9 cellular contexts compared by ENCODE assay signal in the genomic region with DNA sequence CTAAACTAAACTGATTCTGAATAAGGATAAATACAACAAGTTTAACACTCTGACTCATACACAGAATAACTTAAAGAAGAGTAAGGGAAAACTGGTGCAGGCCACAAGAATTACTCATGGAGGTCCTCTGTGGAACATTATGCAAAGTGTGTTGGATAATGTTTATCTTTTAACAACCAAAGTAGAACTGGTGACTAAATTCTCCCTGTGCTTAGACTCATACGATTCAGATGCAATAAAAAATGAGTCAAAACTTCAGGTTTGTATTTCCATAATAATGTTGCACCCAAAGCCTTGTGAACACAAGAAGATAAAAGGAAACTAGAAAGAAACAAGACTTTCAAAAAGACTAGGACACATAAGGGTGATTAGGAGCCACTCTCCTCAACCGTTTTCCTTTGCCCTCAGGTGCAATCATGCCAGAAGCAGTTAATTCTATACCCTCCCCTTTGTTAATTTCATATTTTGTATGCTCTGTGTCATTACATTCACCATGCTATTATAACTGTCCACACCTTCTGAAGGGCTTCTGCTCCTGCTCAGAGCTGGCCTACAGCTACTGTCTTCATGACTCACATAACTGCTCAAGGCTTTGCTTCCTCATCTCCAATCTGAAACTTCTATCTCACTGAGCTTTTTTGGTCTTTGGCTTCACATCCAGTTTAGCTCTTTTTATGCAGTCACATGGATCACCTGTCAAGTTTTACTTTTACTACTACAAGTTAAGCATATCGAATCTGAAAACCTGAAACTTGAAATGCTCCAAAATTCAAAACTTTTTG.
DNase-seq lines count a peak whose midpoint lies in the region; ATAC-seq, FAIRE-seq and TF ChIP-seq lines count a peak whose summit lies in the region.
"Had no signal": no experiment of that assay in that cellular context is flagged by ENCODE, and none has a peak within 500 bp of the region (broad histone marks: within the 10 kb centered on the region; RNA-seq: fewer than 3 reads in every experiment).

No MANE protein-coding gene starts in this region.

- CTCF ChIA-PET in naive thymus-derived CD4-positive, alpha-beta T cell (lab: Charles Lee) = no interaction called here

- 43 to 66% methylated on average over 3 of the region's 3 CpGs for WGBS in pancreas, 2 donors

- intact Hi-C loops in naive thymus-derived CD4-positive, alpha-beta T cell (cut with micrococcal nuclease) = no loop called here
- intact Hi-C loops in pancreas (cut with DNase I) = no loop called here

- H3K4me1 Mint-ChIP-seq in naive thymus-derived CD4-positive, alpha-beta T cell = no peaks in the 10 kb centered on the region

- no peaks in the 10 kb centered on the region for H3K36me3 Mint-ChIP-seq in naive thymus-derived CD4-positive, alpha-beta T cell

- no peak overlapping the region for H3K27ac Mint-ChIP-seq in naive thymus-derived CD4-positive, alpha-beta T cell

- DNase-seq in AG09319 (ENCODE audit: extremely low read depth, low read depth) (peak; percentile 57), M059J (ENCODE audit: low read depth) (peak; percentile 95), fibroblast of gingiva (ENCODE audit: low read depth) (peak; percentile 87), pancreas (no peak), NCI-H146 (lab: John Stamatoyannopoulos, UW) (no peak), T-helper 1 cell (no peak)
- no peak for DNase-seq in naive thymus-derived CD4-positive, alpha-beta T cell

- no peaks in the 10 kb centered on the region for H3K27me3 ChIP-seq in naive thymus-derived CD4-positive, alpha-beta T cell (ENCODE audit: control insufficient read depth in 2 of 2, insufficient read depth in 2 of 2, low read length in 2 of 2)
- no peaks in the 10 kb centered on the region for H3K27me3 ChIP-seq in pancreas

- peaks cover 0 to 8% (median 3%) of the 10 kb centered on the region in 11 donors for H3K9me3 Mint-ChIP-seq in naive thymus-derived CD4-positive, alpha-beta T cell

- H3K4me1 ChIP-seq in naive thymus-derived CD4-positive, alpha-beta T cell (ENCODE audit: control insufficient read depth in 2 of 2, insufficient read depth in 2 of 2, low read length in 2 of 2) = no peaks in the 10 kb centered on the region
- no peaks in the 10 kb centered on the region for H3K4me1 ChIP-seq in pancreas

- no peak overlapping the region for H3K27ac ChIP-seq in naive thymus-derived CD4-positive, alpha-beta T cell (ENCODE audit: low read depth, low read length)
- H3K27ac ChIP-seq in pancreas = no peak overlapping the region
- H3K27ac ChIP-seq: skin epidermis had no signal

- FAIRE-seq in pancreas (lab: Jason Lieb, UNC) = no peak

- no peak overlapping the region for H3K4me3 ChIP-seq in naive thymus-derived CD4-positive, alpha-beta T cell (ENCODE audit: low read length)
- no peak overlapping the region for H3K4me3 ChIP-seq in pancreas
- H3K4me3 ChIP-seq: skin epidermis had no signal

- H3K36me3 ChIP-seq in naive thymus-derived CD4-positive, alpha-beta T cell (ENCODE audit: control insufficient read depth in 2 of 3, insufficient read depth in 3 of 3, low read length in 3 of 3) = no peaks in the 10 kb centered on the region
- no peaks in the 10 kb centered on the region for H3K36me3 ChIP-seq in pancreas

- no peaks in the 10 kb centered on the region for H3K9me3 ChIP-seq in naive thymus-derived CD4-positive, alpha-beta T cell (ENCODE audit: control insufficient read depth in 2 of 3, low read length in 3 of 3)
- H3K9me3 ChIP-seq in pancreas = no peaks in the 10 kb centered on the region

- TF ChIP-seq CTCF in AG09319 (IDR thresholded peaks at IDR 0.05; ENCODE audit: low read depth, low read length) = no peak
- TF ChIP-seq CTCF in pancreas (IDR thresholded peaks at IDR 0.05) = no peak

- H3K27me3 Mint-ChIP-seq in naive thymus-derived CD4-positive, alpha-beta T cell = no peaks in the 10 kb centered on the region

- POLR2A ChIA-PET in naive thymus-derived CD4-positive, alpha-beta T cell (lab: Charles Lee) = no interaction called here

- no peak overlapping the region for H3K4me3 Mint-ChIP-seq in naive thymus-derived CD4-positive, alpha-beta T cell

- ATAC-seq in GM21619 (IDR thresholded peaks at IDR 0.05; ENCODE audit: unreplicated experiment) (peak; percentile 79), pancreas (no peak)
- ATAC-seq in naive thymus-derived CD4-positive, alpha-beta T cell = no peak

Comparison
In these comparisons a context has a peak if more than half of its experiments do, and no peak if none do; other contexts are left out.
1. DNase-seq: peak in AG09319 (single experiment), M059J (single experiment) and fibroblast of gingiva (single experiment); none in naive thymus-derived CD4-positive, alpha-beta T cell (0 of 9), pancreas (0 of 6), NCI-H146 (single experiment) and T-helper 1 cell (0 of 5).